ENCODE assay signal across 1 cellular context in the genomic region with DNA sequence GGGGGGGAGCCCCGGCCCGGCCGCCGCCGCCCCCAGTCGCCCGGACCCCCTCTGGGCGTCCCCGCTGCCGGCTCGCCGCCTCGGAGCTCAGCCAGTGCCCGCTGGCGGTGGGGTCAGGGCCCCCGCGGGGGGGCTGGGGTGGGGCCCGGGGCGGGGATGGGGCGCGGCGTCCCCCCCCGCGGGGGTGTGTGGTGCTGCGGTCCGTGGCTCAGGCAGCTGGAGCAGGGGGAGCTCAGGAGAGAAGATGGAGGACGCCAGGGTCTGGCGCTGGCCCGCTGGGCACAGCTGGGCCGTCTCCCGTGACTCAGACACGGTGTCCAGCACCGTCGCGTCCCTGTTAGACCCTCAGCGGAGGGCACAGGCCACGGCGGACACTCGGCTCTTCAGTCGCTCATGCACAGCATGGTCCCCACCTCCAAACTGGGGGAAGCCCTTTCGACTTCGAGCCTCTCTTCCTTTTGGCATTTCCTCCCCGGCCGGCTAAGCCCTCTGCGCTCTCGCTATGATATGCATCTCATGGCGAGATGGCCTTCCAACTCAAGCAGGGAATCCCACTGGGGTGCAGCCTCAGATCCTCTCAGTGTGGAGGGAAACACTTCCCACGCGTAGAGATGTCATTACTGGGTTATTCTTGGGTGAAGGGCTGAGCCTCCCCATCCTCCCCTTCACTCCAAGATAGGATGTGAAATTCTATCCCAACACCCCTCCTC.
TF ChIP-seq lines count a peak whose summit lies in the region.

No MANE protein-coding gene starts in this region.

TF ChIP-seq in HepG2, 621 proteins besides CTCF, POLR2A, EP300 and RAD21 (continued from another document and continues in another):
- TF ChIP-seq HBP1 (CRISPR knock-in tag; IDR thresholded peaks at IDR 0.05; ENCODE audit: low read depth) (0 out of 2 replicates have a peak, but pooled peaks have one; percentile 50), ZNF343 (CRISPR knock-in tag; IDR thresholded peaks at IDR 0.05) (peak; percentile 87), ERF (CRISPR knock-in tag; IDR thresholded peaks at IDR 0.05) (peak; percentile 30; the same call in 1 of the 2 replicates), AHR (CRISPR knock-in tag; IDR thresholded peaks at IDR 0.05) (no peak), ATM (IDR thresholded peaks at IDR 0.05; ENCODE audit: borderline replicate concordance) (no peak), FIP1L1 (IDR thresholded peaks at IDR 0.05; ENCODE audit: borderline replicate concordance, insufficient read depth, low read depth, low read length) (0 out of 2 replicates have a peak, but pooled peaks have one; percentile 80), SOX13 (IDR thresholded peaks at IDR 0.05) (peak; percentile 39; the same call in 1 of the 2 replicates), SOX13 (CRISPR knock-in tag; conservative IDR thresholded peaks at IDR 0.05 in 1 of 2, IDR thresholded peaks at IDR 0.05 in 1 of 2) (peak; percentile 21 to 57; a peak in 2 of 4 replicates), CAMTA2 (CRISPR knock-in tag; IDR thresholded peaks at IDR 0.05; ENCODE audit: borderline replicate concordance) (0 out of 2 replicates have a peak, but pooled peaks have one; percentile 61), PRMT3 (CRISPR knock-in tag; IDR thresholded peaks at IDR 0.05; ENCODE audit: borderline replicate concordance, low read depth) (peak; percentile 58; the same call in 1 of the 2 replicates), ZBTB44 (CRISPR knock-in tag; IDR thresholded peaks at IDR 0.05) (no peak), PPARG (CRISPR knock-in tag; conservative IDR thresholded peaks at IDR 0.05) (0 out of 2 replicates have a peak, but pooled peaks have one; percentile 2), ZNF326 (CRISPR knock-in tag; IDR thresholded peaks at IDR 0.05; ENCODE audit: borderline replicate concordance) (no peak), MEIS2 (CRISPR knock-in tag; IDR thresholded peaks at IDR 0.05) (peak; percentile 77; the same call in 1 of the 2 replicates), SNAPC2 (CRISPR knock-in tag; IDR thresholded peaks at IDR 0.05) (peak; percentile 68; the same call in 1 of the 2 replicates), NR2C2 (CRISPR knock-in tag; IDR thresholded peaks at IDR 0.05; ENCODE audit: borderline replicate concordance) (peak; percentile 35), FOSL2 (CRISPR knock-in tag; IDR thresholded peaks at IDR 0.05) (peak; percentile 58; the same call in 1 of the 2 replicates), SIN3A (IDR thresholded peaks at IDR 0.05; ENCODE audit: borderline replicate concordance, low read depth, low read length) (peak; percentile 79; the same call in 1 of the 2 replicates), ZNF460 (CRISPR knock-in tag; IDR thresholded peaks at IDR 0.05; ENCODE audit: borderline replicate concordance) (no peak), ZNF354B (CRISPR knock-in tag; IDR thresholded peaks at IDR 0.05) (peak; percentile 55; the same call in 1 of the 2 replicates), ZFP37 (CRISPR knock-in tag; IDR thresholded peaks at IDR 0.05; ENCODE audit: borderline replicate concordance) (0 out of 2 replicates have a peak, but pooled peaks have one; percentile 27), POLR2G (IDR thresholded peaks at IDR 0.05; ENCODE audit: low read depth, low read length) (peak; percentile 95), POGZ (CRISPR knock-in tag; IDR thresholded peaks at IDR 0.05) (peak; percentile 15; the same call in 1 of the 2 replicates), THAP11 (CRISPR knock-in tag; IDR thresholded peaks at IDR 0.05) (peak; percentile 22; the same call in 1 of the 2 replicates), ZNF558 (CRISPR knock-in tag; IDR thresholded peaks at IDR 0.05; ENCODE audit: borderline replicate concordance) (0 out of 2 replicates have a peak, but pooled peaks have one; percentile 22), ZSCAN21 (CRISPR knock-in tag; IDR thresholded peaks at IDR 0.05; ENCODE audit: borderline replicate concordance) (no peak), ZNF567 (CRISPR knock-in tag; IDR thresholded peaks at IDR 0.05; ENCODE audit: borderline replicate concordance) (0 out of 2 replicates have a peak, but pooled peaks have one; percentile 42), NFKBIZ (CRISPR knock-in tag; IDR thresholded peaks at IDR 0.05) (peak; percentile 35; the same call in 1 of the 2 replicates), CREB1 (IDR thresholded peaks at IDR 0.05) (no peak), CREB1 (CRISPR knock-in tag; IDR thresholded peaks at IDR 0.05) (no peak), HNF4A (CRISPR knock-in tag; IDR thresholded peaks at IDR 0.05) (peak; percentile 9; the same call in 1 of the 2 replicates), NFE2L1 (CRISPR knock-in tag; IDR thresholded peaks at IDR 0.05; ENCODE audit: borderline replicate concordance) (no peak), ZNF704 (CRISPR knock-in tag; IDR thresholded peaks at IDR 0.05; ENCODE audit: borderline replicate concordance) (peak; percentile 38; the same call in 1 of the 2 replicates), ZNF598 (CRISPR knock-in tag; IDR thresholded peaks at IDR 0.05; ENCODE audit: borderline replicate concordance) (0 out of 2 replicates have a peak, but pooled peaks have one; percentile 24), JUNB (CRISPR knock-in tag; IDR thresholded peaks at IDR 0.05; ENCODE audit: borderline replicate concordance) (no peak), TCF7 (IDR thresholded peaks at IDR 0.05; ENCODE audit: low read depth) (no peak), ZBTB42 (CRISPR knock-in tag; IDR thresholded peaks at IDR 0.05) (no peak), SNAI1 (CRISPR knock-in tag; IDR thresholded peaks at IDR 0.05; ENCODE audit: borderline replicate concordance) (0 out of 2 replicates have a peak, but pooled peaks have one; percentile 5), MIER3 (CRISPR knock-in tag; IDR thresholded peaks at IDR 0.05; ENCODE audit: borderline replicate concordance) (no peak), ZSCAN31 (CRISPR knock-in tag; IDR thresholded peaks at IDR 0.05; ENCODE audit: low read depth) (0 out of 2 replicates have a peak, but pooled peaks have one; percentile 34), MTA1 (CRISPR knock-in tag; IDR thresholded peaks at IDR 0.05; ENCODE audit: borderline replicate concordance) (peak; percentile 57; the same call in 1 of the 2 replicates), GABPA (IDR thresholded peaks at IDR 0.05; ENCODE audit: low read depth, low read length) (no peak), GABPA (CRISPR knock-in tag; IDR thresholded peaks at IDR 0.05; ENCODE audit: low read depth) (0 out of 2 replicates have a peak, but pooled peaks have one; percentile 22), ESRRA (CRISPR knock-in tag; IDR thresholded peaks at IDR 0.05; ENCODE audit: low read depth) (peak; percentile 32; the same call in 1 of the 2 replicates), ZNF792 (CRISPR knock-in tag; IDR thresholded peaks at IDR 0.05) (peak; percentile 70; the same call in 1 of the 2 replicates), ZMYM4 (CRISPR knock-in tag; IDR thresholded peaks at IDR 0.05) (peak; percentile 31; the same call in 1 of the 2 replicates), KDM5A (IDR thresholded peaks at IDR 0.05; ENCODE audit: borderline replicate concordance, low read length) (peak; percentile 56; the same call in 1 of the 2 replicates), PTBP1 (IDR thresholded peaks at IDR 0.05; ENCODE audit: low read depth, low read length, poor library complexity, severe bottlenecking) (no peak), HNRNPL (IDR thresholded peaks at IDR 0.05; ENCODE audit: low read depth, low read length) (no peak), ZIK1 (CRISPR knock-in tag; IDR thresholded peaks at IDR 0.05; ENCODE audit: borderline replicate concordance, low read depth) (peak; percentile 58; the same call in 1 of the 2 replicates), ZNF841 (CRISPR knock-in tag; IDR thresholded peaks at IDR 0.05; ENCODE audit: borderline replicate concordance) (peak; percentile 4; the same call in 1 of the 2 replicates), ZNF773 (CRISPR knock-in tag; IDR thresholded peaks at IDR 0.05; ENCODE audit: borderline replicate concordance) (peak; percentile 78; the same call in 1 of the 2 replicates), ZNF414 (CRISPR knock-in tag; IDR thresholded peaks at IDR 0.05) (0 out of 2 replicates have a peak, but pooled peaks have one; percentile 55), HDAC1 (CRISPR knock-in tag; IDR thresholded peaks at IDR 0.05) (peak; percentile 61; the same call in 1 of the 2 replicates), ZNF33A (CRISPR knock-in tag; IDR thresholded peaks at IDR 0.05; ENCODE audit: borderline replicate concordance) (no peak), TOPORS (CRISPR knock-in tag; IDR thresholded peaks at IDR 0.05) (peak; percentile 71; the same call in 1 of the 2 replicates), ZC3H13 (CRISPR knock-in tag; IDR thresholded peaks at IDR 0.05) (peak; percentile 69; the same call in 1 of the 2 replicates)
- TF ChIP-seq, protein P1, sequence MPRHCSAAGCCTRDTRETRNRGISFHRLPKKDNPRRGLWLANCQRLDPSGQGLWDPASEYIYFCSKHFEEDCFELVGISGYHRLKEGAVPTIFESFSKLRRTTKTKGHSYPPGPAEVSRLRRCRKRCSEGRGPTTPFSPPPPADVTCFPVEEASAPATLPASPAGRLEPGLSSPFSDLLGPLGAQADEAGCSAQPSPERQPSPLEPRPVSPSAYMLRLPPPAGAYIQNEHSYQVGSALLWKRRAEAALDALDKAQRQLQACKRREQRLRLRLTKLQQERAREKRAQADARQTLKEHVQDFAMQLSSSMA (CRISPR knock-in tag; IDR thresholded peaks at IDR 0.05) = peak; percentile 50; the same call in 1 of the 2 replicates
- TF ChIP-seq, protein P2, sequence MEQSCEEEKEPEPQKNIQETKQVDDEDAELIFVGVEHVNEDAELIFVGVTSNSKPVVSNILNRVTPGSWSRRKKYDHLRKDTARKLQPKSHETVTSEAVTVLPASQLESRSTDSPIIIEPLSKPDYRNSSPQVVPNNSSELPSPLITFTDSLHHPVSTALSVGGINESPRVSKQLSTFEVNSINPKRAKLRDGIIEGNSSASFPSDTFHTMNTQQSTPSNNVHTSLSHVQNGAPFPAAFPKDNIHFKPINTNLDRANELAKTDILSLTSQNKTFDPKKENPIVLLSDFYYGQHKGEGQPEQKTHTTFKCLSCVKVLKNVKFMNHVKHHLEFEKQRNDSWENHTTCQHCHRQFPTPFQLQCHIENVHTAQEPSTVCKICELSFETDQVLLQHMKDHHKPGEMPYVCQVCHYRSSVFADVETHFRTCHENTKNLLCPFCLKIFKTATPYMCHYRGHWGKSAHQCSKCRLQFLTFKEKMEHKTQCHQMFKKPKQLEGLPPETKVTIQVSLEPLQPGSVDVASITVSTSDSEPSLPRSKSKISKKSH (CRISPR knock-in tag; IDR thresholded peaks at IDR 0.05; ENCODE audit: borderline replicate concordance) = peak; percentile 76; the same call in 1 of the 2 replicates
- TF ChIP-seq, protein P3, sequence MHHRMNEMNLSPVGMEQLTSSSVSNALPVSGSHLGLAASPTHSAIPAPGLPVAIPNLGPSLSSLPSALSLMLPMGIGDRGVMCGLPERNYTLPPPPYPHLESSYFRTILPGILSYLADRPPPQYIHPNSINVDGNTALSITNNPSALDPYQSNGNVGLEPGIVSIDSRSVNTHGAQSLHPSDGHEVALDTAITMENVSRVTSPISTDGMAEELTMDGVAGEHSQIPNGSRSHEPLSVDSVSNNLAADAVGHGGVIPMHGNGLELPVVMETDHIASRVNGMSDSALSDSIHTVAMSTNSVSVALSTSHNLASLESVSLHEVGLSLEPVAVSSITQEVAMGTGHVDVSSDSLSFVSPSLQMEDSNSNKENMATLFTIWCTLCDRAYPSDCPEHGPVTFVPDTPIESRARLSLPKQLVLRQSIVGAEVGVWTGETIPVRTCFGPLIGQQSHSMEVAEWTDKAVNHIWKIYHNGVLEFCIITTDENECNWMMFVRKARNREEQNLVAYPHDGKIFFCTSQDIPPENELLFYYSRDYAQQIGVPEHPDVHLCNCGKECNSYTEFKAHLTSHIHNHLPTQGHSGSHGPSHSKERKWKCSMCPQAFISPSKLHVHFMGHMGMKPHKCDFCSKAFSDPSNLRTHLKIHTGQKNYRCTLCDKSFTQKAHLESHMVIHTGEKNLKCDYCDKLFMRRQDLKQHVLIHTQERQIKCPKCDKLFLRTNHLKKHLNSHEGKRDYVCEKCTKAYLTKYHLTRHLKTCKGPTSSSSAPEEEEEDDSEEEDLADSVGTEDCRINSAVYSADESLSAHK (CRISPR knock-in tag; IDR thresholded peaks at IDR 0.05; ENCODE audit: borderline replicate concordance) = no peak
- TF ChIP-seq, protein P4, sequence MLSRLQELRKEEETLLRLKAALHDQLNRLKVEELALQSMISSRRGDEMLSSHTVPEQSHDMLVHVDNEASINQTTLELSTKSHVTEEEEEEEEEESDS (CRISPR knock-in tag; IDR thresholded peaks at IDR 0.05; ENCODE audit: borderline replicate concordance) = peak; percentile 67; the same call in 1 of the 2 replicates
